28 cellular contexts compared by ENCODE assay signal in genomic region chr2:216366777-216367465, GRCh38. TPM values are rescaled to one million over a fixed set of nuclear protein-coding genes. Genes with fewer than 3 reads are reported as not detected.
DNase-seq lines count a peak whose midpoint lies in the region; ATAC-seq and TF ChIP-seq lines count a peak whose summit lies in the region.
"Had no signal": no experiment of that assay in that cellular context is flagged by ENCODE, and none has a peak within 500 bp of the region (broad histone marks: within the 10 kb centered on the region; RNA-seq: fewer than 3 reads in every experiment).

No MANE protein-coding gene starts in this region.

- H3K27ac ChIP-seq in PC-3 (ENCODE audit: low read length) = no peak overlapping the region
- no peak overlapping the region for H3K27ac ChIP-seq in suprapubic skin
- H3K27ac ChIP-seq: BLaER1 treated with 17β-estradiol and CSF1 and Interleukin-3, amounts not matched to agents 10 nM and 100 nM; breast epithelium; gastroesophageal sphincter; left ventricle myocardium inferior; skin epidermis; tibial nerve had no signal

- no peaks in the 10 kb centered on the region for H4K20me1 ChIP-seq in PC-3 (ENCODE audit: low read length)

- no peaks in the 10 kb centered on the region for H3F3A ChIP-seq in PC-3 (ENCODE audit: low read length, unreplicated experiment)

- TF ChIP-seq EP300 in suprapubic skin (IDR thresholded peaks at IDR 0.05) = no peak

- peak; percentile 42 for DNase-seq in AG20443 (ENCODE audit: low spot score)
- DNase-seq in PC-3 = peak; percentile 11
- peak; percentile 45 for DNase-seq in choroid plexus epithelial cell (ENCODE audit: low read depth)
- no peak for DNase-seq in left lobe of liver (ENCODE audit: low spot score)
- DNase-seq in NK-92 treated with Interleukin-12 subunit alpha and Interleukin-12 subunit beta, amount 100 ng/mL, for 24 hours (lab: John Stamatoyannopoulos, UW) = no peak
- DNase-seq in suprapubic skin (ENCODE audit: low spot score in 2 of 2) = no peak
- DNase-seq in Ammon's horn (ENCODE audit: low spot score) = no peak
- DNase-seq in DMS 273 (lab: John Stamatoyannopoulos, UW; ENCODE audit: unreplicated experiment) = no peak
- DNase-seq: activated CD8-positive, alpha-beta memory T cell treated with anti-CD3 and anti-CD28 coated beads for 24 hours; activated effector memory CD4-positive, alpha-beta T cell treated with Interleukin-2 at 50 U/mL for 16 hours; activated naive CD8-positive, alpha-beta T cell treated with anti-CD3 and anti-CD28 coated beads, Interleukin-2, amount 10 ng/mL, durations not matched to agents 7 days and 5 days; COR-L47; effector memory CD4-positive, alpha-beta T cell; GDM1; Karpas-422; left ventricle myocardium inferior; naive thymus-derived CD4-positive, alpha-beta T cell; NCI-H1436; NCI-H2107; nucleus accumbens; stimulated activated CD4-positive, alpha-beta T cell treated with anti-CD3 and anti-CD28 coated beads, Interleukin-1b, Interleukin-23, amount 100 ng/mL, for 48 hours had no signal

- H3K4me1 ChIP-seq in PC-3 (ENCODE audit: insufficient read depth, low read length) (peaks cover 17% of the 10 kb centered on the region), suprapubic skin (peaks cover 9% of the 10 kb centered on the region)

- intact Hi-C loops in PC-3 (cut with micrococcal nuclease) = no loop called here

- H3K4me2 ChIP-seq in PC-3 (ENCODE audit: low read length) = no peak overlapping the region
- H3K4me2 ChIP-seq: BLaER1 treated with 17β-estradiol and CSF1 and Interleukin-3, amounts not matched to agents 10 nM and 100 nM had no signal

- no peak for TF ChIP-seq POLR2A in suprapubic skin (IDR thresholded peaks at IDR 0.05)

- H2AFZ ChIP-seq in PC-3 (ENCODE audit: low read length) = no peak overlapping the region

- TF ChIP-seq CTCF in PC-3 (conservative IDR thresholded peaks at IDR 0.05; ENCODE audit: low read depth, low read length) (no peak), choroid plexus epithelial cell (conservative IDR thresholded peaks at IDR 0.05; ENCODE audit: low read depth, low read length) (no peak), suprapubic skin (IDR thresholded peaks at IDR 0.05) (no peak)

- BruUV-seq in PC-3 (replicated peaks; lab: Mats Ljungman, UMichigan) = no TSS peak

- H3K4me3 ChIP-seq in PC-3 (ENCODE audit: low read length) (no peak overlapping the region), choroid plexus epithelial cell (ENCODE audit: low read depth, low read length) (no peak overlapping the region), suprapubic skin (no peak overlapping the region)
- H3K4me3 ChIP-seq: BLaER1 treated with 17β-estradiol and CSF1 and Interleukin-3, amounts not matched to agents 10 nM and 100 nM; breast epithelium; gastroesophageal sphincter; left ventricle myocardium inferior; skin epidermis; tibial nerve had no signal

- H3K36me3 ChIP-seq in PC-3 (ENCODE audit: low read depth, low read length) (no peaks in the 10 kb centered on the region), suprapubic skin (no peaks in the 10 kb centered on the region)
- H3K36me3 ChIP-seq: BLaER1 treated with 17β-estradiol and CSF1 and Interleukin-3, amounts not matched to agents 10 nM and 100 nM; breast epithelium; gastroesophageal sphincter; left ventricle myocardium inferior; tibial nerve had no signal

- POLR2A ChIA-PET in PC-3 (lab: Charles Lee; ENCODE audit: unreplicated experiment) = no interaction called here

- CTCF ChIA-PET in PC-3 (lab: Charles Lee) = no interaction called here

- WGBS in suprapubic skin = 50% methylated on average over 5 of the region's 5 CpGs

- no peaks in the 10 kb centered on the region for H3K79me2 ChIP-seq in PC-3 (ENCODE audit: low read length)

- no peak overlapping the region for H3K9ac ChIP-seq in PC-3 (ENCODE audit: low read length)
- H3K9ac ChIP-seq: BLaER1 treated with 17β-estradiol and CSF1 and Interleukin-3, amounts not matched to agents 10 nM and 100 nM had no signal

- no peak for ATAC-seq in PC-3
- ATAC-seq in left lobe of liver = peak; percentile 68
- ATAC-seq: esophagus mucosa; gastroesophageal sphincter; naive thymus-derived CD4-positive, alpha-beta T cell had no signal

- H3K27me3 ChIP-seq in PC-3 (ENCODE audit: low read length) (no peaks in the 10 kb centered on the region), suprapubic skin (peaks cover 64% of the 10 kb centered on the region)

- H3K9me3 ChIP-seq in PC-3 (ENCODE audit: low read length) = no peaks in the 10 kb centered on the region
- no peaks in the 10 kb centered on the region for H3K9me3 ChIP-seq in suprapubic skin
- H3K9me3 ChIP-seq: breast epithelium, gastroesophageal sphincter, left ventricle myocardium inferior, tibial nerve had no signal

- H3K9me2 ChIP-seq in PC-3 (replicated peaks; ENCODE audit: low read length) = no peaks in the 10 kb centered on the region

RNA-seq across cellular contexts. Expression of gene MARCHF4, which starts 5.4 kb away (rescaled TPM):
- 1.9 and 3.7 TPM in 2 replicates for total RNA-seq in PC-3 (2014; rRNA removed)
- not detected for total RNA-seq in left lobe of liver
- total RNA-seq in suprapubic skin = under 1 TPM in 2 of 4 donors, not detected in 2; 0.23 to 0.49 TPM
- total RNA-seq: activated naive CD8-positive, alpha-beta T cell treated with anti-CD3 and anti-CD28 coated beads, Interleukin-2, amount 10 ng/mL, durations not matched to agents 7 days and 5 days; breast epithelium; esophagus mucosa; gastroesophageal sphincter; naive thymus-derived CD4-positive, alpha-beta T cell; T-helper 2 cell treated with Interferon-gamma antibody and Interleukin-4, amounts not matched to agents 100 ng/mL and 5 ng/mL, for 36 hours; tibial nerve had no signal

RNA-seq across cellular contexts. Expression of gene SMARCAL1, which starts 45.4 kb away (rescaled TPM):
- total RNA-seq in PC-3 (2014; rRNA removed) (8.3 and 17.2 TPM in 2 replicates), left lobe of liver (6.5 TPM), suprapubic skin (10 to 100 TPM; 13.5 to 28.2 (median 20.6) TPM)

Comparison
In these comparisons a context has a peak if more than half of its experiments do, and no peak if none do; other contexts are left out.
1. DNase-seq: peak in AG20443 (single experiment), PC-3 (single experiment) and choroid plexus epithelial cell (single experiment); none in left lobe of liver (single experiment), NK-92 treated with Interleukin-12 subunit alpha and Interleukin-12 subunit beta, amount 100 ng/mL, for 24 hours (single experiment), suprapubic skin (0 of 2), Ammon's horn (single experiment) and DMS 273 (single experiment).